22 cellular contexts compared by ENCODE assay signal in the genomic region with DNA sequence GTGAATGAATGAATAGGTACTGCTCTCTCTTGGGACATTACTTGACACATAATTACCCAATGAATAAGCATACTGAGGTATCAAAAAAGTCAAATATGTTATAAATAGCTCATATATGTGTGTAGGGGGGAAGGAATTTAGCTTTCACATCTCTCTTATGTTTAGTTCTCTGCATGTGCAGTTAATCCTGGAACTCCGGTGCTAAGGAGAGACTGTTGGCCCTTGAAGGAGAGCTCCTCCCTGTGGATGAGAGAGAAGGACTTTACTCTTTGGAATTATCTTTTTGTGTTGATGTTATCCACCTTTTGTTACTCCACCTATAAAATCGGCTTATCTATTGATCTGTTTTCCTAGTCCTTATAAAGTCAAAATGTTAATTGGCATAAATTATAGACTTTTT. TPM values are rescaled to one million over a fixed set of nuclear protein-coding genes. Genes with fewer than 3 reads are reported as not detected.
DNase-seq lines count a peak whose midpoint lies in the region; ATAC-seq and TF ChIP-seq lines count a peak whose summit lies in the region.
"Had no signal": no experiment of that assay in that cellular context is flagged by ENCODE, and none has a peak within 500 bp of the region (broad histone marks: within the 10 kb centered on the region; RNA-seq: fewer than 3 reads in every experiment).

No MANE protein-coding gene starts in this region.

- H3K4me3 ChIP-seq in HEK293 (ENCODE audit: low read depth, low read length) (no peak overlapping the region), smooth muscle cell (peak overlapping the region; percentile 63)
- H3K4me3 ChIP-seq: adrenal gland, gastroesophageal sphincter, thyroid gland had no signal

- H4K20me1 ChIP-seq in smooth muscle cell (ENCODE audit: low read depth), result no peaks in the 10 kb centered on the region

- no peaks in the 10 kb centered on the region for H3K9me3 ChIP-seq in HEK293 (ENCODE audit: control insufficient read depth, insufficient read depth, low read depth, low read length)
- H3K9me3 ChIP-seq in smooth muscle cell (replicated peaks; ENCODE audit: low read depth), result no peaks in the 10 kb centered on the region
- H3K9me3 ChIP-seq: adrenal gland, gastroesophageal sphincter, thyroid gland had no signal

- no peak overlapping the region for H3K27ac ChIP-seq in HEK293 (ENCODE audit: extremely low read depth, low read depth, low read length)
- 0 out of 2 replicates have a peak overlapping the region, but pooled peaks have one; percentile 6 for H3K27ac ChIP-seq in VCaP
- no peak overlapping the region for H3K27ac ChIP-seq in smooth muscle cell (ENCODE audit: low read depth)
- H3K27ac ChIP-seq: adrenal gland, gastroesophageal sphincter, thyroid gland had no signal

- TF ChIP-seq CTCF in HEK293 (tag by site-specific recombination; IDR thresholded peaks at IDR 0.05), result peak; percentile 34; the same call in 1 of the 2 replicates
- TF ChIP-seq CTCF in VCaP (conservative IDR thresholded peaks at IDR 0.05), result peak; percentile 74
- no peak for TF ChIP-seq CTCF in smooth muscle cell (IDR thresholded peaks at IDR 0.05; ENCODE audit: borderline replicate concordance, insufficient read depth, poor library complexity, severe bottlenecking)

- DNase-seq in kidney glomerular epithelial cell (lab: John Stamatoyannopoulos, UW), result peak; percentile 25
- no peak for DNase-seq in smooth muscle cell (lab: John Stamatoyannopoulos, UW; ENCODE audit: unreplicated experiment)
- no peak for DNase-seq in GF-D8 (lab: John Stamatoyannopoulos, UW)
- DNase-seq in central memory CD4-positive, alpha-beta T cell, result no peak
- DNase-seq: activated CD4-positive, CD25-positive, alpha-beta regulatory T cell; activated CD8-positive, alpha-beta memory T cell treated with anti-CD3 and anti-CD28 coated beads for 24 hours; adrenal gland; C1 segment of cervical spinal cord; DMS79; NCI-H1105; NCI-H2171; occipital lobe; stimulated activated CD4-positive, alpha-beta T cell treated with anti-CD3 and anti-CD28 coated beads, Interleukin-4, amount 100 ng/mL, for 4 hours; T-helper 17 cell; thyroid gland had no signal

- ATAC-seq in HG03045 (IDR thresholded peaks at IDR 0.05; ENCODE audit: unreplicated experiment), result no peak
- ATAC-seq: activated T-helper 17 cell treated with anti-CD3 and anti-CD28 coated beads, Interleukin-2, amount 50 U/mL, for 72 hours; gastroesophageal sphincter; T-helper 17 cell had no signal

- no peaks in the 10 kb centered on the region for H3K4me1 ChIP-seq in HEK293 (ENCODE audit: control insufficient read depth, insufficient read depth, low read length)
- H3K4me1 ChIP-seq in smooth muscle cell (ENCODE audit: low read depth), result peaks cover 6% of the 10 kb centered on the region
- H3K4me1 ChIP-seq: adrenal gland had no signal

- H3K36me3 ChIP-seq in HEK293 (ENCODE audit: control insufficient read depth in 2 of 2, insufficient read depth in 1 of 2, low read length in 2 of 2), result no peaks in the 10 kb centered on the region
- H3K36me3 ChIP-seq in smooth muscle cell (ENCODE audit: low read depth), result no peaks in the 10 kb centered on the region
- H3K36me3 ChIP-seq: adrenal gland, gastroesophageal sphincter, thyroid gland had no signal

- CTCF ChIA-PET in HEK293 (lab: Yijun Ruan, JAX), result interaction anchor here (0.9 to 1.0 kb wide), 3 partner anchors 12 to 22 kb away, joined by 3 read pairs; no protein-coding TSS in a partner anchor

- H2AFZ ChIP-seq in smooth muscle cell (ENCODE audit: low read depth), result no peak overlapping the region

- WGBS in smooth muscle cell (ENCODE audit: low lambda C conversion rate), result 33% methylated on average over 2 of the region's 2 CpGs

- no peak overlapping the region for H3K4me2 ChIP-seq in smooth muscle cell

- no peak overlapping the region for H3K9ac ChIP-seq in smooth muscle cell (ENCODE audit: low read depth)

- H3K27me3 ChIP-seq in smooth muscle cell (ENCODE audit: low read depth), result peaks cover 47% of the 10 kb centered on the region
- H3K27me3 ChIP-seq: thyroid gland had no signal

- POLR2A ChIA-PET in HEK293 (lab: Yijun Ruan, JAX), result no interaction called here

- no peaks in the 10 kb centered on the region for H3K79me2 ChIP-seq in smooth muscle cell (ENCODE audit: low read depth)

- H3F3A ChIP-seq in smooth muscle cell (ENCODE audit: low read depth), result no peaks in the 10 kb centered on the region

TF ChIP-seq in HEK293, 187 proteins besides CTCF, POLR2A, EP300 and RAD21:
- no peak for TF ChIP-seq ZNF600 (tag by site-specific recombination; IDR thresholded peaks at IDR 0.05)
- TF ChIP-seq ZNF366 (tag by site-specific recombination; conservative IDR thresholded peaks at IDR 0.05), result no peak
- no peak for TF ChIP-seq RBAK (tag by site-specific recombination; IDR thresholded peaks at IDR 0.05)
- TF ChIP-seq, protein P1, sequence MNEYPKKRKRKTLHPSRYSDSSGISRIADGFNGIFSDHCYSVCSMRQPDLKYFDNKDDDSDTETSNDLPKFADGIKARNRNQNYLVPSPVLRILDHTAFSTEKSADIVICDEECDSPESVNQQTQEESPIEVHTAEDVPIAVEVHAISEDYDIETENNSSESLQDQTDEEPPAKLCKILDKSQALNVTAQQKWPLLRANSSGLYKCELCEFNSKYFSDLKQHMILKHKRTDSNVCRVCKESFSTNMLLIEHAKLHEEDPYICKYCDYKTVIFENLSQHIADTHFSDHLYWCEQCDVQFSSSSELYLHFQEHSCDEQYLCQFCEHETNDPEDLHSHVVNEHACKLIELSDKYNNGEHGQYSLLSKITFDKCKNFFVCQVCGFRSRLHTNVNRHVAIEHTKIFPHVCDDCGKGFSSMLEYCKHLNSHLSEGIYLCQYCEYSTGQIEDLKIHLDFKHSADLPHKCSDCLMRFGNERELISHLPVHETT (tag by site-specific recombination; IDR thresholded peaks at IDR 0.05), result no peak
- TF ChIP-seq ZNF677 (tag by site-specific recombination; IDR thresholded peaks at IDR 0.05), result no peak
- TF ChIP-seq, protein P2, sequence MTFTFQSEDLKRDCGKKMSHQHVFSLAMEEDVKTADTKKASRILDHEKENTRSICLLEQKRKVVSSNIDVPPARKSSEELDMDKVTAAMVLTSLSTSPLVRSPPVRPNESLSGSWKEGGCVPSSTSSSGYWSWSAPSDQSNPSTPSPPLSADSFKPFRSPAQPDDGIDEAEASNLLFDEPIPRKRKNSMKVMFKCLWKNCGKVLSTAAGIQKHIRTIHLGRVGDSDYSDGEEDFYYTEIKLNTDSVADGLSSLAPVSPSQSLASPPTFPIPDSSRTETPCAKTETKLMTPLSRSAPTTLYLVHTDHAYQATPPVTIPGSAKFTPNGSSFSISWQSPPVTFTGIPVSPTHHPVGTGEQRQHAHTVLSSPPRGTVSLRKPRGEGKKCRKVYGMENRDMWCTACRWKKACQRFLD (tag by site-specific recombination; IDR thresholded peaks at IDR 0.05), result no peak
- TF ChIP-seq MZF1 (tag by site-specific recombination; IDR thresholded peaks at IDR 0.05; ENCODE audit: borderline replicate concordance), result no peak
- TF ChIP-seq, protein P3, sequence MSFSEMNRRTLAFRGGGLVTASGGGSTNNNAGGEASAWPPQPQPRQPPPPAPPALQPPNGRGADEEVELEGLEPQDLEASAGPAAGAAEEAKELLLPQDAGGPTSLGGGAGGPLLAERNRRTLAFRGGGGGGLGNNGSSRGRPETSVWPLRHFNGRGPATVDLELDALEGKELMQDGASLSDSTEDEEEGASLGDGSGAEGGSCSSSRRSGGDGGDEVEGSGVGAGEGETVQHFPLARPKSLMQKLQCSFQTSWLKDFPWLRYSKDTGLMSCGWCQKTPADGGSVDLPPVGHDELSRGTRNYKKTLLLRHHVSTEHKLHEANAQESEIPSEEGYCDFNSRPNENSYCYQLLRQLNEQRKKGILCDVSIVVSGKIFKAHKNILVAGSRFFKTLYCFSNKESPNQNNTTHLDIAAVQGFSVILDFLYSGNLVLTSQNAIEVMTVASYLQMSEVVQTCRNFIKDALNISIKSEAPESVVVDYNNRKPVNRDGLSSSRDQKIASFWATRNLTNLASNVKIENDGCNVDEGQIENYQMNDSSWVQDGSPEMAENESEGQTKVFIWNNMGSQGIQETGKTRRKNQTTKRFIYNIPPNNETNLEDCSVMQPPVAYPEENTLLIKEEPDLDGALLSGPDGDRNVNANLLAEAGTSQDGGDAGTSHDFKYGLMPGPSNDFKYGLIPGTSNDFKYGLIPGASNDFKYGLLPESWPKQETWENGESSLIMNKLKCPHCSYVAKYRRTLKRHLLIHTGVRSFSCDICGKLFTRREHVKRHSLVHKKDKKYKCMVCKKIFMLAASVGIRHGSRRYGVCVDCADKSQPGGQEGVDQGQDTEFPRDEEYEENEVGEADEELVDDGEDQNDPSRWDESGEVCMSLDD (tag by site-specific recombination; IDR thresholded peaks at IDR 0.05), result no peak
- TF ChIP-seq ZNF48 (tag by site-specific recombination; IDR thresholded peaks at IDR 0.05), result no peak
- TF ChIP-seq, protein P4, sequence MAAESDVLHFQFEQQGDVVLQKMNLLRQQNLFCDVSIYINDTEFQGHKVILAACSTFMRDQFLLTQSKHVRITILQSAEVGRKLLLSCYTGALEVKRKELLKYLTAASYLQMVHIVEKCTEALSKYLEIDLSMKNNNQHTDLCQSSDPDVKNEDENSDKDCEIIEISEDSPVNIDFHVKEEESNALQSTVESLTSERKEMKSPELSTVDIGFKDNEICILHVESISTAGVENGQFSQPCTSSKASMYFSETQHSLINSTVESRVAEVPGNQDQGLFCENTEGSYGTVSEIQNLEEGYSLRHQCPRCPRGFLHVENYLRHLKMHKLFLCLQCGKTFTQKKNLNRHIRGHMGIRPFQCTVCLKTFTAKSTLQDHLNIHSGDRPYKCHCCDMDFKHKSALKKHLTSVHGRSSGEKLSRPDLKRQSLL (tag by site-specific recombination; IDR thresholded peaks at IDR 0.05), result no peak
- no peak for TF ChIP-seq YY1 (tag by site-specific recombination; IDR thresholded peaks at IDR 0.05)
TF ChIP-seq in HEK293: peak in this region for 0.

RNA-seq across cellular contexts. Expression of a gene that starts 1.2 kb away (rescaled TPM):
- total RNA-seq in smooth muscle cell, result 1.3 and 1.6 TPM in 2 replicates
- polyA plus RNA-seq in smooth muscle cell, result 0.53 and 1.5 TPM in 2 replicates
- total RNA-seq: activated T-helper 17 cell treated with anti-CD3 and anti-CD28 coated beads, Interleukin-2, amount 50 U/mL, for 72 hours; T-helper 17 cell; thyroid gland had no signal
- polyA plus RNA-seq: IgD-negative memory B cell had no signal

RNA-seq across cellular contexts. Expression of a gene that starts 53.7 kb away (rescaled TPM):
- total RNA-seq in smooth muscle cell, result not detected in 2 replicates
- not detected in 2 replicates for polyA plus RNA-seq in smooth muscle cell
- total RNA-seq: activated T-helper 17 cell treated with anti-CD3 and anti-CD28 coated beads, Interleukin-2, amount 50 U/mL, for 72 hours; adrenal gland; cerebellum; gastroesophageal sphincter; occipital lobe; T-helper 17 cell; thyroid gland had no signal
- polyA plus RNA-seq: adrenal gland, IgD-negative memory B cell had no signal
